In genomic region chr5:4229414-4229813, GRCh38 we compare ENCODE assay signal across 2 cellular contexts.
TF ChIP-seq lines count a peak whose summit lies in the region.

No MANE protein-coding gene starts in this region.

TF ChIP-seq in GM23338, 12 proteins besides CTCF, POLR2A, EP300 and RAD21 (continued from another document):
- TF ChIP-seq, protein P1, sequence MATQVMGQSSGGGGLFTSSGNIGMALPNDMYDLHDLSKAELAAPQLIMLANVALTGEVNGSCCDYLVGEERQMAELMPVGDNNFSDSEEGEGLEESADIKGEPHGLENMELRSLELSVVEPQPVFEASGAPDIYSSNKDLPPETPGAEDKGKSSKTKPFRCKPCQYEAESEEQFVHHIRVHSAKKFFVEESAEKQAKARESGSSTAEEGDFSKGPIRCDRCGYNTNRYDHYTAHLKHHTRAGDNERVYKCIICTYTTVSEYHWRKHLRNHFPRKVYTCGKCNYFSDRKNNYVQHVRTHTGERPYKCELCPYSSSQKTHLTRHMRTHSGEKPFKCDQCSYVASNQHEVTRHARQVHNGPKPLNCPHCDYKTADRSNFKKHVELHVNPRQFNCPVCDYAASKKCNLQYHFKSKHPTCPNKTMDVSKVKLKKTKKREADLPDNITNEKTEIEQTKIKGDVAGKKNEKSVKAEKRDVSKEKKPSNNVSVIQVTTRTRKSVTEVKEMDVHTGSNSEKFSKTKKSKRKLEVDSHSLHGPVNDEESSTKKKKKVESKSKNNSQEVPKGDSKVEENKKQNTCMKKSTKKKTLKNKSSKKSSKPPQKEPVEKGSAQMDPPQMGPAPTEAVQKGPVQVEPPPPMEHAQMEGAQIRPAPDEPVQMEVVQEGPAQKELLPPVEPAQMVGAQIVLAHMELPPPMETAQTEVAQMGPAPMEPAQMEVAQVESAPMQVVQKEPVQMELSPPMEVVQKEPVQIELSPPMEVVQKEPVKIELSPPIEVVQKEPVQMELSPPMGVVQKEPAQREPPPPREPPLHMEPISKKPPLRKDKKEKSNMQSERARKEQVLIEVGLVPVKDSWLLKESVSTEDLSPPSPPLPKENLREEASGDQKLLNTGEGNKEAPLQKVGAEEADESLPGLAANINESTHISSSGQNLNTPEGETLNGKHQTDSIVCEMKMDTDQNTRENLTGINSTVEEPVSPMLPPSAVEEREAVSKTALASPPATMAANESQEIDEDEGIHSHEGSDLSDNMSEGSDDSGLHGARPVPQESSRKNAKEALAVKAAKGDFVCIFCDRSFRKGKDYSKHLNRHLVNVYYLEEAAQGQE (IDR thresholded peaks at IDR 0.05; ENCODE audit: unreplicated experiment), result no peak
- no peak for TF ChIP-seq EZH2phosphoT487 (IDR thresholded peaks at IDR 0.05; ENCODE audit: unreplicated experiment)
- TF ChIP-seq ZNF331 (CRISPR knock-in tag; IDR thresholded peaks at IDR 0.05; ENCODE audit: low read depth), result no peak
- no peak for TF ChIP-seq ETS1 (IDR thresholded peaks at IDR 0.05)
- TF ChIP-seq POLR2AphosphoS5 (IDR thresholded peaks at IDR 0.05; ENCODE audit: low read depth), result no peak
- no peak for TF ChIP-seq JUNB (IDR thresholded peaks at IDR 0.05; ENCODE audit: unreplicated experiment)
- no peak for TF ChIP-seq EZH2 (IDR thresholded peaks at IDR 0.05; ENCODE audit: low read depth, unreplicated experiment)
- no peak for TF ChIP-seq CREB1 (CRISPR knock-in tag; IDR thresholded peaks at IDR 0.05; ENCODE audit: low read depth)
- TF ChIP-seq NANOG (IDR thresholded peaks at IDR 0.05; ENCODE audit: borderline replicate concordance), result no peak
- TF ChIP-seq STAT1 (IDR thresholded peaks at IDR 0.05; ENCODE audit: unreplicated experiment), result no peak
- TF ChIP-seq, protein P2, sequence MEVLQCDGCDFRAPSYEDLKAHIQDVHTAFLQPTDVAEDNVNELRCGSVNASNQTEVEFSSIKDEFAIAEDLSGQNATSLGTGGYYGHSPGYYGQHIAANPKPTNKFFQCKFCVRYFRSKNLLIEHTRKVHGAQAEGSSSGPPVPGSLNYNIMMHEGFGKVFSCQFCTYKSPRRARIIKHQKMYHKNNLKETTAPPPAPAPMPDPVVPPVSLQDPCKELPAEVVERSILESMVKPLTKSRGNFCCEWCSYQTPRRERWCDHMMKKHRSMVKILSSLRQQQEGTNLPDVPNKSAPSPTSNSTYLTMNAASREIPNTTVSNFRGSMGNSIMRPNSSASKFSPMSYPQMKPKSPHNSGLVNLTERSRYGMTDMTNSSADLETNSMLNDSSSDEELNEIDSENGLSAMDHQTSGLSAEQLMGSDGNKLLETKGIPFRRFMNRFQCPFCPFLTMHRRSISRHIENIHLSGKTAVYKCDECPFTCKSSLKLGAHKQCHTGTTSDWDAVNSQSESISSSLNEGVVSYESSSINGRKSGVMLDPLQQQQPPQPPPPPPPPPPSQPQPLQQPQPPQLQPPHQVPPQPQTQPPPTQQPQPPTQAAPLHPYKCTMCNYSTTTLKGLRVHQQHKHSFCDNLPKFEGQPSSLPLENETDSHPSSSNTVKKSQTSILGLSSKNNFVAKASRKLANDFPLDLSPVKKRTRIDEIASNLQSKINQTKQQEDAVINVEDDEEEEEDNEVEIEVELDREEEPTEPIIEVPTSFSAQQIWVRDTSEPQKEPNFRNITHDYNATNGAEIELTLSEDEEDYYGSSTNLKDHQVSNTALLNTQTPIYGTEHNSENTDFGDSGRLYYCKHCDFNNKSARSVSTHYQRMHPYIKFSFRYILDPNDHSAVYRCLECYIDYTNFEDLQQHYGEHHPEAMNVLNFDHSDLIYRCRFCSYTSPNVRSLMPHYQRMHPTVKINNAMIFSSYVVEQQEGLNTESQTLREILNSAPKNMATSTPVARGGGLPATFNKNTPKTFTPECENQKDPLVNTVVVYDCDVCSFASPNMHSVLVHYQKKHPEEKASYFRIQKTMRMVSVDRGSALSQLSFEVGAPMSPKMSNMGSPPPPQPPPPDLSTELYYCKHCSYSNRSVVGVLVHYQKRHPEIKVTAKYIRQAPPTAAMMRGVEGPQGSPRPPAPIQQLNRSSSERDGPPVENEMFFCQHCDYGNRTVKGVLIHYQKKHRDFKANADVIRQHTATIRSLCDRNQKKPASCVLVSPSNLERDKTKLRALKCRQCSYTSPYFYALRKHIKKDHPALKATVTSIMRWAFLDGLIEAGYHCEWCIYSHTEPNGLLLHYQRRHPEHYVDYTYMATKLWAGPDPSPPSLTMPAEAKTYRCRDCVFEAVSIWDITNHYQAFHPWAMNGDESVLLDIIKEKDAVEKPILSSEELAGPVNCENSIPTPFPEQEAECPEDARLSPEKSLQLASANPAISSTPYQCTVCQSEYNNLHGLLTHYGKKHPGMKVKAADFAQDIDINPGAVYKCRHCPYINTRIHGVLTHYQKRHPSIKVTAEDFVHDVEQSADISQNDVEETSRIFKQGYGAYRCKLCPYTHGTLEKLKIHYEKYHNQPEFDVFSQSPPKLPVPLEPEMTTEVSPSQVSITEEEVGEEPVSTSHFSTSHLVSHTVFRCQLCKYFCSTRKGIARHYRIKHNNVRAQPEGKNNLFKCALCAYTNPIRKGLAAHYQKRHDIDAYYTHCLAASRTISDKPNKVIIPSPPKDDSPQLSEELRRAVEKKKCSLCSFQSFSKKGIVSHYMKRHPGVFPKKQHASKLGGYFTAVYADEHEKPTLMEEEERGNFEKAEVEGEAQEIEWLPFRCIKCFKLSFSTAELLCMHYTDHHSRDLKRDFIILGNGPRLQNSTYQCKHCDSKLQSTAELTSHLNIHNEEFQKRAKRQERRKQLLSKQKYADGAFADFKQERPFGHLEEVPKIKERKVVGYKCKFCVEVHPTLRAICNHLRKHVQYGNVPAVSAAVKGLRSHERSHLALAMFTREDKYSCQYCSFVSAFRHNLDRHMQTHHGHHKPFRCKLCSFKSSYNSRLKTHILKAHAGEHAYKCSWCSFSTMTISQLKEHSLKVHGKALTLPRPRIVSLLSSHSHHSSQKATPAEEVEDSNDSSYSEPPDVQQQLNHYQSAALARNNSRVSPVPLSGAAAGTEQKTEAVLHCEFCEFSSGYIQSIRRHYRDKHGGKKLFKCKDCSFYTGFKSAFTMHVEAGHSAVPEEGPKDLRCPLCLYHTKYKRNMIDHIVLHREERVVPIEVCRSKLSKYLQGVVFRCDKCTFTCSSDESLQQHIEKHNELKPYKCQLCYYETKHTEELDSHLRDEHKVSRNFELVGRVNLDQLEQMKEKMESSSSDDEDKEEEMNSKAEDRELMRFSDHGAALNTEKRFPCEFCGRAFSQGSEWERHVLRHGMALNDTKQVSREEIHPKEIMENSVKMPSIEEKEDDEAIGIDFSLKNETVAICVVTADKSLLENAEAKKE (CRISPR knock-in tag; IDR thresholded peaks at IDR 0.05), result no peak

TF ChIP-seq in H1, 55 proteins besides CTCF, POLR2A, EP300 and RAD21 (continued from another document):
- TF ChIP-seq ASH2L (IDR thresholded peaks at IDR 0.05; ENCODE audit: low read length) (no peak), SUZ12 (IDR thresholded peaks at IDR 0.05; ENCODE audit: low read length) (no peak), FOSL1 (IDR thresholded peaks at IDR 0.05; ENCODE audit: insufficient read depth, low read depth, low read length) (no peak), CBX8 (IDR thresholded peaks at IDR 0.05; ENCODE audit: borderline replicate concordance, low read depth, low read length) (no peak), TCF12 (IDR thresholded peaks at IDR 0.05; ENCODE audit: low read depth, low read length) (no peak), RXRA (IDR thresholded peaks at IDR 0.05; ENCODE audit: insufficient read depth, low read depth, low read length) (no peak), POLR2AphosphoS5 (IDR thresholded peaks at IDR 0.05; ENCODE audit: low read depth, low read length) (no peak), CHD7 (IDR thresholded peaks at IDR 0.05; ENCODE audit: insufficient replicate concordance, low read length) (no peak), NRF1 (IDR thresholded peaks at IDR 0.05; ENCODE audit: low read depth, low read length) (no peak), YY1 (IDR thresholded peaks at IDR 0.05; ENCODE audit: low read depth, low read length) (no peak)
- TF ChIP-seq, protein P3, sequence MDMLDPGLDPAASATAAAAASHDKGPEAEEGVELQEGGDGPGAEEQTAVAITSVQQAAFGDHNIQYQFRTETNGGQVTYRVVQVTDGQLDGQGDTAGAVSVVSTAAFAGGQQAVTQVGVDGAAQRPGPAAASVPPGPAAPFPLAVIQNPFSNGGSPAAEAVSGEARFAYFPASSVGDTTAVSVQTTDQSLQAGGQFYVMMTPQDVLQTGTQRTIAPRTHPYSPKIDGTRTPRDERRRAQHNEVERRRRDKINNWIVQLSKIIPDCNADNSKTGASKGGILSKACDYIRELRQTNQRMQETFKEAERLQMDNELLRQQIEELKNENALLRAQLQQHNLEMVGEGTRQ (IDR thresholded peaks at IDR 0.05; ENCODE audit: low read length), result no peak
